ENCODE assay signal across 11 cellular contexts in the genomic region with DNA sequence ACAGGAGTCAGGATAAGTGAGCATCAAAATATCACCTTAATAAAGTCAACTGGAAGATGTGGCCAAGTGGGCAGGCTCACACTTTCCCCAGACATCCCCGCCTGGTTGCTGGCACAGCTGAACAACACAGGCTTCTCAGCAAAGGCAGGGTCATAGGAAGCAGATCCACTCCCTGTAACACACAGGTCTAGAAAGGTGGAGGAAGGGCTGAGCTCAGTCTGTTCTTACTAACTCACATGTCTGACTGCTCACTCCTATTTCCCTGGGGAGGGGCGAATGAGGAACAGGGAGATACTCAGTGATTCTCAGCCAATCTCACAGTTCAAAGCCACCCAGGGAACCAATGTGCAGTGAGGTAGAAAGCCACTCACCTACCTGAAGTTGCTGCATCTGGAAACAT. TPM values are rescaled to one million over a fixed set of nuclear protein-coding genes. Genes with fewer than 3 reads are reported as not detected.
A peak's percentile ranks its signal among the peaks of the same experiment; 100 is the strongest.
DNase-seq lines count a peak whose midpoint lies in the region; ATAC-seq and TF ChIP-seq lines count a peak whose summit lies in the region.
"Had no signal": no experiment of that assay in that cellular context is flagged by ENCODE, and none has a peak within 500 bp of the region (broad histone marks: within the 10 kb centered on the region; RNA-seq: fewer than 3 reads in every experiment).

No MANE protein-coding gene starts in this region.

- no peaks in the 10 kb centered on the region for H3K9me3 ChIP-seq in spleen
- no peaks in the 10 kb centered on the region for H3K9me3 ChIP-seq in WERI-Rb-1 (ENCODE audit: severe bottlenecking)

- H3K27ac ChIP-seq in spleen = peak overlapping the region in 5 of 8 donors; percentile 37 to 70 (median 55)
- H3K27ac ChIP-seq in WERI-Rb-1 = no peak overlapping the region

- no peaks in the 10 kb centered on the region for H3K27me3 Mint-ChIP-seq in dendritic cell treated with granulocyte-macrophage colony-stimulating factor and Interleukin-4, amounts not matched to agents 40 ng/mL and 50 ng/mL, for 4 days

- H3K27ac Mint-ChIP-seq in dendritic cell treated with granulocyte-macrophage colony-stimulating factor and Interleukin-4, amounts not matched to agents 40 ng/mL and 50 ng/mL, for 4 days = peak overlapping the region; percentile 34

- H3K4me3 Mint-ChIP-seq in dendritic cell treated with granulocyte-macrophage colony-stimulating factor and Interleukin-4, amounts not matched to agents 40 ng/mL and 50 ng/mL, for 4 days = no peak overlapping the region

- intact Hi-C loops in dendritic cell treated with granulocyte-macrophage colony-stimulating factor and Interleukin-4, amounts not matched to agents 40 ng/mL and 50 ng/mL, for 4 days (cut with micrococcal nuclease) = no loop called here
- intact Hi-C loops in spleen (cut with DNase I; ENCODE audit: low total_unique reads) = no loop called here

- DNase-seq in SKM-1 (lab: John Stamatoyannopoulos, UW; ENCODE audit: unreplicated experiment) (peak; percentile 1), SKM-1 treated with dmso at 0.1 percent for 144 hours (lab: John Stamatoyannopoulos, UW; ENCODE audit: unreplicated experiment) (no peak), spleen (no peak), epidermal melanocyte (ENCODE audit: insufficient read length, low spot score) (no peak), WERI-Rb-1 (no peak), GM13977 (ENCODE audit: low spot score) (no peak)
- DNase-seq: hypothalamus, NCI-H524 treated with DMSO at 0.1 percent for 48 hours, retina had no signal

- TF ChIP-seq CTCF in spleen (IDR thresholded peaks at IDR 0.05 in 8 of 11, conservative IDR thresholded peaks at IDR 0.05 in 3 of 11) = no peak
- TF ChIP-seq CTCF in WERI-Rb-1 (IDR thresholded peaks at IDR 0.05; ENCODE audit: low read depth, low read length) = no peak
- no peak for TF ChIP-seq CTCF in GM13977 (IDR thresholded peaks at IDR 0.05; ENCODE audit: extremely low read depth, insufficient read depth, missing control alignments)

- H3K9me3 Mint-ChIP-seq in dendritic cell treated with granulocyte-macrophage colony-stimulating factor and Interleukin-4, amounts not matched to agents 40 ng/mL and 50 ng/mL, for 4 days = no peaks in the 10 kb centered on the region

- no peak overlapping the region for H3K4me3 ChIP-seq in spleen
- H3K4me3 ChIP-seq in WERI-Rb-1 (ENCODE audit: low read depth, low read length) = no peak overlapping the region

- peaks cover 26% of the 10 kb centered on the region for H3K4me1 Mint-ChIP-seq in dendritic cell treated with granulocyte-macrophage colony-stimulating factor and Interleukin-4, amounts not matched to agents 40 ng/mL and 50 ng/mL, for 4 days (ENCODE audit: low read depth)

- ATAC-seq in HG03342 (IDR thresholded peaks at IDR 0.05; ENCODE audit: unreplicated experiment) = peak; percentile 80

- no peaks in the 10 kb centered on the region for H3K36me3 ChIP-seq in spleen
- no peaks in the 10 kb centered on the region for H3K36me3 ChIP-seq in WERI-Rb-1

- in situ Hi-C loops in GM13977 (cut with MboI; ENCODE audit: low pct_unique_long_range_greater_than_20kb, low sequenced_read_pairs, unreplicated experiment) = no loop called here

- no peaks in the 10 kb centered on the region for H3K36me3 Mint-ChIP-seq in dendritic cell treated with granulocyte-macrophage colony-stimulating factor and Interleukin-4, amounts not matched to agents 40 ng/mL and 50 ng/mL, for 4 days (ENCODE audit: low read depth)

- 59 to 79% (median 70%) methylated on average over 2 of the region's 2 CpGs for WGBS in spleen, 5 donors

- H3K27me3 ChIP-seq in spleen (replicated peaks in 1 of 7) (no peaks in the 10 kb centered on the region), WERI-Rb-1 (ENCODE audit: insufficient read depth, low read depth, severe bottlenecking) (no peaks in the 10 kb centered on the region)

- peaks cover 0 to 16% (median 14%) of the 10 kb centered on the region in 6 donors for H3K4me1 ChIP-seq in spleen

- no peak for TF ChIP-seq POLR2A in spleen (IDR thresholded peaks at IDR 0.05)

RNA-seq across cellular contexts. Expression of a gene that starts 45.0 kb away (rescaled TPM):
- total RNA-seq in spleen = 10 to 100 TPM; 12.9 to 27.4 (median 15.8) TPM
- 10 to 100 TPM; 13.7 to 18.1 (median 17.5) TPM for polyA plus RNA-seq in spleen
